In genomic region chr17:81713004-81713555, GRCh38 we compare ENCODE assay signal across 8 cellular contexts. TPM values are rescaled to one million over a fixed set of nuclear protein-coding genes. Genes with fewer than 3 reads are reported as not detected.
DNase-seq lines count a peak whose midpoint lies in the region; ATAC-seq and TF ChIP-seq lines count a peak whose summit lies in the region.

No MANE protein-coding gene starts in this region.

- no peak for ATAC-seq in GM19397 (IDR thresholded peaks at IDR 0.05; ENCODE audit: unreplicated experiment)
- ATAC-seq in HG03460 (IDR thresholded peaks at IDR 0.05; ENCODE audit: unreplicated experiment): no peak
- no peak for ATAC-seq in HG02885 (IDR thresholded peaks at IDR 0.05; ENCODE audit: poor library complexity, unreplicated experiment)

- H3K27ac ChIP-seq in ascending aorta (no peak overlapping the region), liver (ENCODE audit: low read depth in 1 of 2, low read length in 2 of 2) (peak overlapping the region; percentile 72 to 79)

- intact Hi-C loops in activated naive CD4-positive, alpha-beta T cell treated with anti-CD3 and anti-CD28 coated beads for 36 hours (cut with micrococcal nuclease): loop anchor here (5.0 kb wide), 1 partner anchor 159 kb away; the partner anchor contains the start of gene ARHGDIA
- intact Hi-C loops in ascending aorta (cut with DNase I): no loop called here

- no peak for DNase-seq in activated naive CD4-positive, alpha-beta T cell treated with anti-CD3 and anti-CD28 coated beads for 36 hours
- DNase-seq in activated naive CD4-positive, alpha-beta T cell treated with anti-CD3 and anti-CD28 coated beads, Interleukin-2, amount 50 U/mL, for 16 hours: no peak
- DNase-seq in ascending aorta (ENCODE audit: low spot score in 2 of 2) (no peak), type B pancreatic cell (ENCODE audit: extremely low spot score, unreplicated experiment) (no peak)

- no peak overlapping the region for H3K27ac Mint-ChIP-seq in activated naive CD4-positive, alpha-beta T cell treated with anti-CD3 and anti-CD28 coated beads for 36 hours
- peak overlapping the region; percentile 95 for H3K27ac Mint-ChIP-seq in type B pancreatic cell

- no peaks in the 10 kb centered on the region for H3K27me3 ChIP-seq in ascending aorta
- no peaks in the 10 kb centered on the region for H3K27me3 ChIP-seq in liver (ENCODE audit: control insufficient read depth in 4 of 4, insufficient read depth in 4 of 4, low read length in 3 of 4)

- peak overlapping the region; percentile 77 to 84 for H3K9ac ChIP-seq in liver (ENCODE audit: low read depth in 1 of 2, low read length in 2 of 2)

- H3K4me3 Mint-ChIP-seq in activated naive CD4-positive, alpha-beta T cell treated with anti-CD3 and anti-CD28 coated beads for 36 hours: peak overlapping the region; percentile 79
- H3K4me3 Mint-ChIP-seq in type B pancreatic cell: peak overlapping the region; percentile 94

- no peaks in the 10 kb centered on the region for H3K27me3 Mint-ChIP-seq in activated naive CD4-positive, alpha-beta T cell treated with anti-CD3 and anti-CD28 coated beads for 36 hours (ENCODE audit: low read depth)
- H3K27me3 Mint-ChIP-seq in type B pancreatic cell: peaks cover 8% of the 10 kb centered on the region

- TF ChIP-seq RAD21 in liver (IDR thresholded peaks at IDR 0.05): no peak

- CTCF ChIA-PET in activated naive CD4-positive, alpha-beta T cell treated with anti-CD3 and anti-CD28 coated beads for 36 hours (lab: Charles Lee): no interaction called here

- H3K4me1 ChIP-seq in ascending aorta: peaks cover 7 to 13% of the 10 kb centered on the region in 2 donors
- peaks cover 18 to 50% (median 38%) of the 10 kb centered on the region in 4 donors for H3K4me1 ChIP-seq in liver (ENCODE audit: control insufficient read depth in 4 of 4, insufficient read depth in 4 of 4, low read length in 3 of 4)

- 17% methylated on average over 18 of the region's 18 CpGs for WGBS in liver

- H3K4me3 ChIP-seq in ascending aorta: peak overlapping the region; percentile 81 to 82
- peak overlapping the region; percentile 73 to 85 (median 74) for H3K4me3 ChIP-seq in liver (ENCODE audit: low read depth in 1 of 3, low read length in 3 of 3)

- H3K36me3 ChIP-seq in ascending aorta (peaks cover 0 to 2% of the 10 kb centered on the region in 2 donors), liver (ENCODE audit: control insufficient read depth in 4 of 4, insufficient read depth in 3 of 4, low read depth in 1 of 4, low read length in 3 of 4) (peaks cover 0 to 7% (median 4%) of the 10 kb centered on the region in 4 donors)

- TF ChIP-seq CTCF in ascending aorta (IDR thresholded peaks at IDR 0.05) (no peak), liver (IDR thresholded peaks at IDR 0.05; ENCODE audit: low read depth, low read length, missing input control) (no peak), type B pancreatic cell (conservative IDR thresholded peaks at IDR 0.05) (no peak)

- H3K9me3 ChIP-seq in ascending aorta (no peaks in the 10 kb centered on the region), liver (ENCODE audit: control insufficient read depth in 4 of 4, low read length in 3 of 4) (no peaks in the 10 kb centered on the region)

- H3K4me1 Mint-ChIP-seq in activated naive CD4-positive, alpha-beta T cell treated with anti-CD3 and anti-CD28 coated beads for 36 hours (ENCODE audit: low read depth): peaks cover 29% of the 10 kb centered on the region
- H3K4me1 Mint-ChIP-seq in type B pancreatic cell (ENCODE audit: unreplicated experiment): peaks cover 8% of the 10 kb centered on the region

- H3K36me3 Mint-ChIP-seq in activated naive CD4-positive, alpha-beta T cell treated with anti-CD3 and anti-CD28 coated beads for 36 hours (ENCODE audit: low read depth): peaks cover 11% of the 10 kb centered on the region
- H3K36me3 Mint-ChIP-seq in type B pancreatic cell: no peaks in the 10 kb centered on the region

- no peaks in the 10 kb centered on the region for H3K9me3 Mint-ChIP-seq in activated naive CD4-positive, alpha-beta T cell treated with anti-CD3 and anti-CD28 coated beads for 36 hours
- H3K9me3 Mint-ChIP-seq in type B pancreatic cell: no peaks in the 10 kb centered on the region

TF ChIP-seq in liver, 16 proteins besides CTCF, POLR2A, EP300 and RAD21:
- no peak for TF ChIP-seq MAX (IDR thresholded peaks at IDR 0.05)
- no peak for TF ChIP-seq HNF4A (conservative IDR thresholded peaks at IDR 0.05)
- no peak for TF ChIP-seq TAF1 (conservative IDR thresholded peaks at IDR 0.05)
- TF ChIP-seq NR2F2 (IDR thresholded peaks at IDR 0.05): no peak
- TF ChIP-seq GABPA (IDR thresholded peaks at IDR 0.05 in 1 of 2, conservative IDR thresholded peaks at IDR 0.05 in 1 of 2): no peak
- TF ChIP-seq YY1 (IDR thresholded peaks at IDR 0.05): no peak
- TF ChIP-seq JUND (IDR thresholded peaks at IDR 0.05): no peak
- no peak for TF ChIP-seq REST (IDR thresholded peaks at IDR 0.05)
- no peak for TF ChIP-seq ZBTB33 (IDR thresholded peaks at IDR 0.05)
- no peak for TF ChIP-seq EGR1 (IDR thresholded peaks at IDR 0.05; ENCODE audit: low read depth in 2 of 2)

RNA-seq across cellular contexts. Expression of gene SLC25A10, which starts 1.0 kb away (rescaled TPM):
- 10 to 100 TPM; 16.9 to 18.0 TPM for total RNA-seq in activated naive CD4-positive, alpha-beta T cell treated with anti-CD3 and anti-CD28 coated beads for 36 hours
- total RNA-seq in ascending aorta (0.53 TPM), liver (10 to 100 TPM; 19.8 to 54.6 TPM), type B pancreatic cell (ENCODE audit: low replicate concordance) (23.8 and 27.6 TPM in 2 replicates)
- polyA plus RNA-seq in liver: 10 to 100 TPM; 36.7 to 51.2 TPM

RNA-seq across cellular contexts. Expression of gene MRPL12, which starts 9.9 kb away (rescaled TPM):
- 100 to 1,000 TPM in 1 of 2 experiments, 10 to 100 TPM in 1; 97.7 to 102 TPM for total RNA-seq in activated naive CD4-positive, alpha-beta T cell treated with anti-CD3 and anti-CD28 coated beads for 36 hours
- total RNA-seq in ascending aorta (21.8 TPM), liver (10 to 100 TPM in 1 of 2 donors, 1 to 10 TPM in 1; 9.1 to 15.1 TPM), type B pancreatic cell (ENCODE audit: low replicate concordance) (87.9 and 107 TPM in 2 replicates)
- polyA plus RNA-seq in liver: 100 to 1,000 TPM; 103 to 121 TPM

RNA-seq across cellular contexts. Expression of gene HGS, which starts 29.3 kb away (rescaled TPM):
- 100 to 1,000 TPM in 1 of 2 experiments, 10 to 100 TPM in 1; 87.1 to 109 TPM for total RNA-seq in activated naive CD4-positive, alpha-beta T cell treated with anti-CD3 and anti-CD28 coated beads for 36 hours
- 211 TPM for total RNA-seq in ascending aorta
- 10 to 100 TPM; 27.6 to 31.6 TPM for total RNA-seq in liver
- polyA plus RNA-seq in liver: 10 to 100 TPM; 21.8 to 28.7 TPM
- total RNA-seq in type B pancreatic cell (ENCODE audit: low replicate concordance): 115 and 119 TPM in 2 replicates

RNA-seq across cellular contexts. Expression of gene ARL16, which starts 29.5 kb away (rescaled TPM):
- total RNA-seq in activated naive CD4-positive, alpha-beta T cell treated with anti-CD3 and anti-CD28 coated beads for 36 hours: 10 to 100 TPM; 13.8 to 14.1 TPM
- total RNA-seq in ascending aorta (21.0 TPM), liver (10 to 100 TPM in 1 of 2 donors, 1 to 10 TPM in 1; 9.8 to 12.9 TPM), type B pancreatic cell (ENCODE audit: low replicate concordance) (41.5 and 47.2 TPM in 2 replicates)
- polyA plus RNA-seq in liver: 10 to 100 TPM in 1 of 2 donors, 1 to 10 TPM in 1; 7.9 to 24.3 TPM

RNA-seq across cellular contexts. Expression of gene CCDC137, which starts 46.5 kb away (rescaled TPM):
- total RNA-seq in activated naive CD4-positive, alpha-beta T cell treated with anti-CD3 and anti-CD28 coated beads for 36 hours: 10 to 100 TPM; 30.8 to 32.3 TPM
- 15.8 TPM for total RNA-seq in ascending aorta
- 1 to 10 TPM; 4.3 to 4.8 TPM for total RNA-seq in liver
- 1 to 10 TPM; 5.7 to 6.9 TPM for polyA plus RNA-seq in liver
- 27.5 and 32.1 TPM in 2 replicates for total RNA-seq in type B pancreatic cell (ENCODE audit: low replicate concordance)

Comparison
In these comparisons a context has a peak if more than half of its experiments do, and no peak if none do; other contexts are left out.
1. H3K27ac ChIP-seq: peak in liver (2 of 2); none in ascending aorta (0 of 2).
2. RNA of gene SLC25A10, which starts 1.0 kb away (total RNA-seq): 19.8 to 54.6 TPM in liver, 23.8 to 27.6 TPM in type B pancreatic cell and 16.9 to 18.0 TPM in activated naive CD4-positive, alpha-beta T cell treated with anti-CD3 and anti-CD28 coated beads for 36 hours; 0.53 TPM in ascending aorta (single experiment); every median in the first group is over 10 times any median in the second.